28 cellular contexts compared by ENCODE assay signal in the genomic region with DNA sequence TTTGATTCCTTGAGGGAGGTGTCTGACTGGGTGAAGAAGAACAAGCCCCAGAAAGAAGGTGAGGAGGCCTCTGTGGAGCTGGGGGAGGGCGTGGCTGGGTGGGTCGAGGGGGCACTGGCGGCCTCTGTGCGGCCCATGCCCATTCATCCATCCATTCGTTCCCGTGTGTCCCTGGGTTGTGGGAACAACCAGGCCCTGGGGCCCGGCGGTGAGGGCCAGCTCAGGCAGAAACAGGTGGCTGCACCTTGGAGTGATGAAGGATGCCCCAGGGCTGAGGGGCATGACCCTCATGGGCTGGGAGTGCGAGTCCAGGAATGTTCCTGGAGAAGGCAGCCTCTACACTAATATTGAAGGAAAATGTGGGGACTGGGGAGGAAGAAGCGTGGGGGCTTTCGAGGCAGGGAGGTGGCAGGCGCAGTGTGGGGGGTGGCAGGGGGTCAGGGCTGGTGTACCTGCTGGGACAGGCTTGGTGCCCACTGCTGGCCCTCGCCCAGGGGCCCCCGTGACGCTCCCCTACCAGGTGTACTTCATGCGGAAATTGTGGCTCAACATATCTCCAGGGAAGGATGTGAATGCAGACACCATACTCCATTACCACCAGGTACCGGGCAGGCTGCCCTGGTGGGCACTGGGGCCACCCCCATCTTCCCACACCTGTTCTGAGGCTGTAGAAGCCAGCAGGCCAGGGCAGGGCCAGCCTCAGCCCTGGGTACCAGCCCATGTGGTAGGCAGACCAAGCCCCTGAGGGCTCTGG. TPM values are rescaled to one million over a fixed set of nuclear protein-coding genes. Genes with fewer than 3 reads are reported as not detected.
A peak's percentile ranks its signal among the peaks of the same experiment; 100 is the strongest.
DNase-seq lines count a peak whose midpoint lies in the region; ATAC-seq and TF ChIP-seq lines count a peak whose summit lies in the region.
"Had no signal": no experiment of that assay in that cellular context is flagged by ENCODE, and none has a peak within 500 bp of the region (broad histone marks: within the 10 kb centered on the region; RNA-seq: fewer than 3 reads in every experiment).

No MANE protein-coding gene starts in this region.

- peak overlapping the region in 10 of 12 donors; percentile 66 to 92 (median 78) for H3K27ac ChIP-seq in heart left ventricle
- H3K27ac ChIP-seq in neutrophil, result peak overlapping the region; percentile 99
- peak overlapping the region; percentile 3 for H3K27ac ChIP-seq in upper lobe of right lung
- no peak overlapping the region for H3K27ac ChIP-seq in H9 (ENCODE audit: insufficient read length, low read depth, low read length)
- H3K27ac ChIP-seq: A549, pancreas, SK-N-MC had no signal

- H3K9ac ChIP-seq in H9 (ENCODE audit: extremely low read depth, insufficient read length, low read length), result no peak overlapping the region

- no peak for TF ChIP-seq POLR2A in heart left ventricle (IDR thresholded peaks at IDR 0.05)

- H3K36me3 Mint-ChIP-seq in endothelial cell (ENCODE audit: low read depth, unreplicated experiment) (no peaks in the 10 kb centered on the region), H9 (ENCODE audit: insufficient read depth in 1 of 3, low read depth in 3 of 3) (no peaks in the 10 kb centered on the region)
- H3K36me3 Mint-ChIP-seq: activated naive CD4-positive, alpha-beta T cell treated with anti-CD3 and anti-CD28 coated beads, Interleukin-2, amount 50 U/mL, for 72 hours; natural killer cell had no signal

- H2BK15ac ChIP-seq in H9 (ENCODE audit: low read depth, low read length), result no peak overlapping the region

- no peak overlapping the region for H4K8ac ChIP-seq in H9 (replicated peaks; ENCODE audit: insufficient read length, low read depth, low read length)

- peaks cover 31 to 90% (median 71%) of the 10 kb centered on the region in 12 donors for H3K4me1 ChIP-seq in heart left ventricle
- H3K4me1 ChIP-seq in neutrophil (ENCODE audit: control insufficient read depth in 1 of 2, insufficient read depth in 1 of 2, low read depth in 1 of 2, low read length in 1 of 2), result peaks cover 50 to 85% of the 10 kb centered on the region in 2 experiments
- peaks cover 33% of the 10 kb centered on the region for H3K4me1 ChIP-seq in upper lobe of right lung
- no peaks in the 10 kb centered on the region; the same call in 1 of the 2 replicates for H3K4me1 ChIP-seq in H9 (ENCODE audit: insufficient read depth, low read length)
- H3K4me1 ChIP-seq: BE2C, pancreas had no signal

- peaks cover 10% of the 10 kb centered on the region for H3K4me1 Mint-ChIP-seq in endothelial cell (ENCODE audit: unreplicated experiment)
- H3K4me1 Mint-ChIP-seq in H9, result peaks cover 8% of the 10 kb centered on the region in 2 experiments

- WGBS in heart left ventricle, 4 donors, result 85 to 88% (median 88%) methylated on average over 16 to 17 of the region's 17 CpGs
- WGBS in H9 (ENCODE audit: extremely low coverage, insufficient read length, low lambda C conversion rate), result no CpG with 5 or more reads among the region's 17 CpGs

- H2BK12ac ChIP-seq in H9 (ENCODE audit: insufficient read length, low read depth, low read length), result no peak overlapping the region

- H3K4me3 Mint-ChIP-seq in endothelial cell (ENCODE audit: unreplicated experiment), result no peak overlapping the region
- no peak overlapping the region; a peak in 1 of 5 replicates for H3K4me3 Mint-ChIP-seq in H9
- H3K4me3 Mint-ChIP-seq: activated CD4-positive, alpha-beta T cell treated with anti-CD3 and anti-CD28 coated beads, Interleukin-2, amount 10 ng/mL, durations not matched to agents 7 days and 5 days; activated T-helper 1 cell treated with anti-CD3 and anti-CD28 coated beads, Interleukin-12 subunit alpha, Interleukin-12 subunit beta, Interleukin-2, Interleukin-4 antibody, amounts not matched to agents 30 ng/mL and 10 ng/mL and 1 ng/mL, durations not matched to agents 14 hours and 24 hours and 36 hours; central memory CD8-positive, alpha-beta T cell; natural killer cell had no signal

- H3K4me3 ChIP-seq in heart left ventricle (no peak overlapping the region), neutrophil (ENCODE audit: low read depth in 1 of 2, low read length in 1 of 2) (no peak overlapping the region), upper lobe of right lung (no peak overlapping the region)
- H3K4me3 ChIP-seq: A549, dorsolateral prefrontal cortex, pancreas, SK-N-MC had no signal

- no peak overlapping the region for H3K4me2 ChIP-seq in H9 (ENCODE audit: insufficient read depth, insufficient read length, low read length)
- H3K4me2 ChIP-seq: A549 had no signal

- no peak overlapping the region for H3K23ac ChIP-seq in H9 (ENCODE audit: insufficient read length, low read depth, low read length)

- H3K27ac Mint-ChIP-seq in endothelial cell (ENCODE audit: unreplicated experiment) (peak overlapping the region; percentile 18), H9 (no peak overlapping the region; a peak in 1 of 7 replicates)
- H3K27ac Mint-ChIP-seq: activated T-helper 1 cell treated with anti-CD3 and anti-CD28 coated beads, Interleukin-12 subunit alpha, Interleukin-12 subunit beta, Interleukin-2, Interleukin-4 antibody, amounts not matched to agents 30 ng/mL and 10 ng/mL and 1 ng/mL, durations not matched to agents 14 hours and 24 hours and 36 hours; natural killer cell had no signal

- no peaks in the 10 kb centered on the region for H3K23me2 ChIP-seq in H9 (ENCODE audit: insufficient read length, low read depth, low read length, poor library complexity, severe bottlenecking)

- no peaks in the 10 kb centered on the region for H3K9me3 ChIP-seq in heart left ventricle
- H3K9me3 ChIP-seq in neutrophil, result no peaks in the 10 kb centered on the region
- H3K9me3 ChIP-seq in upper lobe of right lung, result no peaks in the 10 kb centered on the region
- H3K9me3 ChIP-seq in H9 (ENCODE audit: control insufficient read depth, low read depth, low read length), result no peaks in the 10 kb centered on the region
- H3K9me3 ChIP-seq: A549, BE2C, pancreas had no signal

- no peak overlapping the region for H2AFZ ChIP-seq in H9 (ENCODE audit: low read length)

- H4K20me1 ChIP-seq in H9 (ENCODE audit: control insufficient read depth, insufficient read depth, insufficient read length), result no peaks in the 10 kb centered on the region

- H2BK5ac ChIP-seq in H9 (ENCODE audit: insufficient read length, low read length), result no peak overlapping the region

- no peak overlapping the region for H2BK120ac ChIP-seq in H9 (ENCODE audit: low read depth, low read length, poor library complexity, severe bottlenecking)

- TF ChIP-seq CTCF in heart left ventricle (IDR thresholded peaks at IDR 0.05) (no peak), endothelial cell (IDR thresholded peaks at IDR 0.05; ENCODE audit: unreplicated experiment) (no peak), neutrophil (IDR thresholded peaks at IDR 0.05) (no peak), upper lobe of right lung (IDR thresholded peaks at IDR 0.05) (no peak), H9 (conservative IDR thresholded peaks at IDR 0.05) (no peak)

- no peak overlapping the region for H2BK20ac ChIP-seq in H9 (ENCODE audit: low read depth, low read length, poor library complexity, severe bottlenecking)

- no peak overlapping the region for H3T11ph ChIP-seq in H9 (ENCODE audit: low read length)

- H3K4ac ChIP-seq in H9 (ENCODE audit: low read depth, low read length), result no peak overlapping the region

- H3K18ac ChIP-seq in H9 (ENCODE audit: insufficient read length, low read depth, low read length), result no peak overlapping the region

- no peak overlapping the region for H3K56ac ChIP-seq in H9 (ENCODE audit: insufficient read length, low read depth, low read length)

- H2AK5ac ChIP-seq in H9 (ENCODE audit: insufficient read length, low read length), result no peak overlapping the region

- no peak for ATAC-seq in heart left ventricle
- ATAC-seq in left cardiac atrium, result no peak
- ATAC-seq in upper lobe of right lung, result no peak
- ATAC-seq: A549; activated naive CD4-positive, alpha-beta T cell treated with anti-CD3 and anti-CD28 coated beads, Interleukin-2, amount 50 U/mL, for 72 hours; natural killer cell; pancreas had no signal

- H3K9me3 Mint-ChIP-seq in endothelial cell (ENCODE audit: unreplicated experiment) (no peaks in the 10 kb centered on the region), H9 (no peaks in the 10 kb centered on the region)
- H3K9me3 Mint-ChIP-seq: activated CD4-positive, alpha-beta T cell treated with anti-CD3 and anti-CD28 coated beads, Interleukin-2, amount 10 ng/mL, durations not matched to agents 7 days and 5 days; activated naive CD4-positive, alpha-beta T cell treated with anti-CD3 and anti-CD28 coated beads, Interleukin-2, amount 50 U/mL, for 72 hours; activated T-helper 1 cell treated with anti-CD3 and anti-CD28 coated beads, Interleukin-12 subunit alpha, Interleukin-12 subunit beta, Interleukin-2, Interleukin-4 antibody, amounts not matched to agents 30 ng/mL and 10 ng/mL and 1 ng/mL, durations not matched to agents 14 hours and 24 hours and 36 hours; central memory CD8-positive, alpha-beta T cell; natural killer cell had no signal

- H4K91ac ChIP-seq in H9 (ENCODE audit: insufficient read length, low read depth, low read length), result no peak overlapping the region

- H4K5ac ChIP-seq in H9 (ENCODE audit: insufficient read length, low read depth, low read length), result no peak overlapping the region

- no peaks in the 10 kb centered on the region for H3K79me1 ChIP-seq in H9 (ENCODE audit: insufficient read depth, low read depth, low read length, poor library complexity, severe bottlenecking)

- no peak overlapping the region for H3K14ac ChIP-seq in H9 (ENCODE audit: insufficient read depth, low read length)

- no peaks in the 10 kb centered on the region for H3K79me2 ChIP-seq in H9 (ENCODE audit: insufficient read depth, low read length)

- H3K27me3 Mint-ChIP-seq in endothelial cell (ENCODE audit: unreplicated experiment), result no peaks in the 10 kb centered on the region
- no peaks in the 10 kb centered on the region for H3K27me3 Mint-ChIP-seq in H9 (ENCODE audit: low read depth)
- H3K27me3 Mint-ChIP-seq: activated CD4-positive, alpha-beta T cell treated with anti-CD3 and anti-CD28 coated beads, Interleukin-2, amount 10 ng/mL, durations not matched to agents 7 days and 5 days; central memory CD8-positive, alpha-beta T cell had no signal

- intact Hi-C loops in heart left ventricle (cut with DNase I), result loop anchor here in 5 of 10 donors (5.0 kb wide), 4 partner anchors 37 to 108 kb away; a partner anchor contains a TSS
- intact Hi-C loops in left cardiac atrium (cut with DNase I), result no loop called here
- intact Hi-C loops in upper lobe of right lung (cut with DNase I), result no loop called here

- DNase-seq in heart left ventricle (peak in 1 of 5 donors; percentile 30), left cardiac atrium (no peak), endothelial cell (ENCODE audit: low spot score) (no peak), upper lobe of right lung (no peak), pons (ENCODE audit: low spot score) (no peak), H9 (no peak)
- DNase-seq in activated naive CD4-positive, alpha-beta T cell treated with Interleukin-2 at 50 U/mL for 16 hours, result no peak
- DNase-seq: activated CD4-positive, alpha-beta T cell treated with anti-CD3 and anti-CD28 coated beads, Interleukin-2, amount 10 ng/mL, durations not matched to agents 7 days and 5 days; aorta; dorsolateral prefrontal cortex; HCEC 1CT; natural killer cell; NCI-H1092; NCI-H1930; NCI-H2227 treated with DMSO at 0.1 percent for 48 hours; T-helper 2 cell had no signal

- H3K27me3 ChIP-seq in heart left ventricle (no peaks in the 10 kb centered on the region), neutrophil (no peaks in the 10 kb centered on the region), upper lobe of right lung (no peaks in the 10 kb centered on the region), H9 (ENCODE audit: insufficient read depth, low read length) (no peaks in the 10 kb centered on the region)
- H3K27me3 ChIP-seq: BE2C, dorsolateral prefrontal cortex, pancreas had no signal

- H3K36me3 ChIP-seq in heart left ventricle, result peaks cover 0 to 15% (median 7%) of the 10 kb centered on the region in 9 donors
- no peaks in the 10 kb centered on the region for H3K36me3 ChIP-seq in neutrophil
- H3K36me3 ChIP-seq in upper lobe of right lung, result no peaks in the 10 kb centered on the region
- H3K36me3 ChIP-seq: BE2C, pancreas had no signal

RNA-seq across cellular contexts. Expression of a gene that starts 11.2 kb away (rescaled TPM):
- total RNA-seq in heart left ventricle (under 1 TPM in 6 of 9 donors, not detected in 3; 0.10 to 0.36 (median 0.24) TPM), left cardiac atrium (under 1 TPM in 1 of 2 donors, not detected in 1; 0.24 TPM), endothelial cell (ENCODE audit: unreplicated experiment) (0.15 TPM), upper lobe of right lung (0.49 TPM), H9 (2021) (0.35 TPM in 1 of 2 replicates, not detected in the other)
- polyA plus RNA-seq in heart left ventricle, result 1 to 10 TPM in 1 of 2 donors, under 1 TPM in 1; 0.26 to 8.0 TPM
- total RNA-seq: activated CD4-positive, alpha-beta T cell treated with anti-CD3 and anti-CD28 coated beads, Interleukin-2, amount 10 ng/mL, durations not matched to agents 7 days and 5 days; activated naive CD4-positive, alpha-beta T cell treated with anti-CD3 and anti-CD28 coated beads, Interleukin-2, amount 50 U/mL, for 72 hours; activated T-helper 1 cell treated with anti-CD3 and anti-CD28 coated beads, Interleukin-12 subunit alpha, Interleukin-12 subunit beta, Interleukin-2, Interleukin-4 antibody, amounts not matched to agents 30 ng/mL and 10 ng/mL and 1 ng/mL, durations not matched to agents 14 hours and 24 hours and 36 hours; Daoy; endothelial cell of umbilical vein; LHCN-M2; natural killer cell; pancreas; subcutaneous adipose tissue had no signal
- polyA plus RNA-seq: A549 had no signal

RNA-seq across cellular contexts. Expression of a gene that starts 40.5 kb away (rescaled TPM):
- total RNA-seq in heart left ventricle, result 100 to 1,000 TPM in 7 of 9 donors, 10 to 100 TPM in 2; 97.1 to 225 (median 158) TPM
- polyA plus RNA-seq in heart left ventricle, result 100 to 1,000 TPM; 115 to 293 TPM
- total RNA-seq in left cardiac atrium, result 100 to 1,000 TPM; 157 to 204 TPM
- total RNA-seq in endothelial cell (ENCODE audit: unreplicated experiment), result 3.8 TPM
- 161 TPM for total RNA-seq in upper lobe of right lung
- 5.7 and 5.9 TPM in 2 replicates for total RNA-seq in H9 (2021)

Comparison
In these comparisons a context has a peak if more than half of its experiments do, and no peak if none do; other contexts are left out.
1. RNA of a gene that starts 40.5 kb away (total RNA-seq): 157 to 204 TPM in left cardiac atrium, 161 TPM in upper lobe of right lung (single experiment) and 97.1 to 225 TPM in heart left ventricle; 5.7 to 5.9 TPM in H9 and 3.8 TPM in endothelial cell (single experiment); every median in the first group is over 10 times any median in the second.